ENCODE assay signal across 14 cellular contexts in the genomic region with DNA sequence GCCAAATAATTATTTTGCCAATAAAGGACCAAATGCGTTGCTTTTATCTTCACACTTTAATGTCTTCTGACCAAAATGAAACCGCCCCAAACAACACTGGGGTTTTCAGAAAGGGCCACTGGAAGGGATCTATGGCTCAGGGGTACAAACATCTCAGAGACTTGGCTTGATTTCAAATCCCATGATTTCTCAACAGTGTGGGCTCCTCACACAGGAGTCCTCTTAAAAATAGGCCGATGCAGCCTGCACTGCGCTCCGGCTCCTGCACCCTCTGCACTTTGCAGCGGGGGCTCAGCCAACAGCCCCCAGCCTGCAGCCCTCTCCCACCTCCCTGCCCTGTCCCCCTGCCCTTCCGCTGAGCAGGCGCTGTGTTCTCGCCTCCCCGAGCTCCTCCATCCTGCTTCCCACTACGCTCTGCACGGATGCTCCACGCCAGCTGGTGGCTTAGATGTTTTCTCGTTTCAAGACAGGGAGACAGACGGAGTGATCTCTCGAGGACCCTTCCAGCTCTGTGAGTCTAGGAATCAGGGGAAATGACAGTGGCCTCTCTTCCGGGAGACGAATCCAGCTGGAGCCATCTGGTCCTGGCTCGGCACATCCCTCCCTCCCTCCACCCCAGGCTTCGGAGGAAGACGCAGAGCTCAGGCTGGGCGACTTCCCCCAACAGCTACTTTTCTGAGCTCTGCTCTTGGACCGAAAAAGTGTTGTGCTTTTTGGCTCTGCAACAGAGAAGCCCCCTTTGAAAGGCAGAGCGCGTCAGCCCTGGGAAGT.
A peak's percentile ranks its signal among the peaks of the same experiment; 100 is the strongest.
DNase-seq lines count a peak whose midpoint lies in the region; ATAC-seq and TF ChIP-seq lines count a peak whose summit lies in the region.
"Had no signal": no experiment of that assay in that cellular context is flagged by ENCODE, and none has a peak within 500 bp of the region (broad histone marks: within the 10 kb centered on the region; RNA-seq: fewer than 3 reads in every experiment).

No MANE protein-coding gene starts in this region.

- no peaks in the 10 kb centered on the region for H3F3A ChIP-seq in GM23248 (ENCODE audit: insufficient read depth)

- ATAC-seq in HG03378 (IDR thresholded peaks at IDR 0.05; ENCODE audit: unreplicated experiment), result no peak
- ATAC-seq: HCT116 had no signal

- H3K9me2 ChIP-seq in GM23248 (ENCODE audit: insufficient read depth), result no peaks in the 10 kb centered on the region

- H3K9me3 ChIP-seq in GM23248 (ENCODE audit: low read depth) (no peaks in the 10 kb centered on the region), HAP-1 (no peaks in the 10 kb centered on the region)

- DNase-seq in GM23248 (peak; percentile 16), brain microvascular endothelial cell (no peak), hepatic stellate cell (ENCODE audit: low spot score) (peak; percentile 54), retina (peak; percentile 55), activated gamma-delta T cell treated with Interleukin-2 at 50 U/mL for 16 hours (no peak), HAP-1 (ENCODE audit: low spot score in 2 of 2) (no peak), dermis blood vessel endothelial cell (no peak)
- DNase-seq: activated CD4-positive, alpha-beta T cell treated with anti-CD3 and anti-CD28 coated beads for 1 hour; activated T-cell treated with anti-CD3 and anti-CD28 coated beads, Interleukin-2, amount 50 U/mL, for 1 hour; amniotic stem cell; effector CD8-positive, alpha-beta T cell; MV-4-11 had no signal

- 14 to 20% methylated on average over 25 of the region's 25 CpGs for WGBS in GM23248 (ENCODE audit: low coverage in 1 of 2, low lambda C conversion rate in 2 of 2, missing lambda C conversion rate in 2 of 2), 2 experiments

- no peak overlapping the region for H3K9ac ChIP-seq in GM23248

- peak overlapping the region; percentile 57 for H2AFZ ChIP-seq in GM23248

- peaks cover 10% of the 10 kb centered on the region; the same call in 1 of the 2 replicates for H3K27me3 ChIP-seq in GM23248 (replicated peaks; ENCODE audit: insufficient read depth)
- H3K27me3 ChIP-seq in brain microvascular endothelial cell (replicated peaks), result no peaks in the 10 kb centered on the region
- no peaks in the 10 kb centered on the region for H3K27me3 ChIP-seq in HAP-1 (ENCODE audit: low read depth)

- H3K4me2 ChIP-seq in GM23248 (ENCODE audit: unreplicated experiment), result no peak overlapping the region

- TF ChIP-seq CTCF in brain microvascular endothelial cell (IDR thresholded peaks at IDR 0.05; ENCODE audit: low read depth, low read length, missing control alignments), result no peak

- H4K20me1 ChIP-seq in GM23248 (ENCODE audit: insufficient read depth), result no peaks in the 10 kb centered on the region

- in situ Hi-C loops in GM23248 (cut with MboI), result no loop called here
- in situ Hi-C loops in brain microvascular endothelial cell (cut with HindIII; ENCODE audit: low pct_ligation_motif_present, low sequenced_read_pairs), result no loop called here
- in situ Hi-C loops in HAP-1 (cut with MboI; ENCODE audit: low sequenced_read_pairs), result no loop called here

- no peaks in the 10 kb centered on the region for H3K79me2 ChIP-seq in GM23248 (ENCODE audit: insufficient read depth)

- H3K4me1 ChIP-seq in GM23248 (ENCODE audit: insufficient read depth) (no peaks in the 10 kb centered on the region), HAP-1 (no peaks in the 10 kb centered on the region)

- H3K27ac ChIP-seq in GM23248 (no peak overlapping the region), brain microvascular endothelial cell (no peak overlapping the region)

- H3K4me3 ChIP-seq in GM23248, result peak overlapping the region; percentile 8; the same call in 1 of the 2 replicates
- H3K4me3 ChIP-seq in brain microvascular endothelial cell (ENCODE audit: low read depth, low read length), result peak overlapping the region; percentile 17
- no peak overlapping the region for H3K4me3 ChIP-seq in HAP-1

- no peaks in the 10 kb centered on the region for H3K36me3 ChIP-seq in GM23248 (ENCODE audit: low read depth)
- no peaks in the 10 kb centered on the region for H3K36me3 ChIP-seq in brain microvascular endothelial cell (replicated peaks)
- no peaks in the 10 kb centered on the region for H3K36me3 ChIP-seq in HAP-1 (replicated peaks)

Comparison
In these comparisons a context has a peak if more than half of its experiments do, and no peak if none do; other contexts are left out.
1. DNase-seq: peak in GM23248 (single experiment), hepatic stellate cell (single experiment) and retina (single experiment); none in brain microvascular endothelial cell (single experiment), activated gamma-delta T cell treated with Interleukin-2 at 50 U/mL for 16 hours (single experiment), HAP-1 (0 of 2) and dermis blood vessel endothelial cell (single experiment).